Comparison of ENCODE assay signal across 10 cellular contexts in genomic region chr4:77025643-77026321, GRCh38. TPM values are rescaled to one million over a fixed set of nuclear protein-coding genes. Genes with fewer than 3 reads are reported as not detected.
DNase-seq lines count a peak whose midpoint lies in the region; ATAC-seq, FAIRE-seq and TF ChIP-seq lines count a peak whose summit lies in the region.
"Had no signal": no experiment of that assay in that cellular context is flagged by ENCODE, and none has a peak within 500 bp of the region (broad histone marks: within the 10 kb centered on the region; RNA-seq: fewer than 3 reads in every experiment).

No MANE protein-coding gene starts in this region.

- peaks cover 36% of the 10 kb centered on the region for H3K4me1 Mint-ChIP-seq in activated T-helper 1 cell treated with anti-CD3 and anti-CD28 coated beads, Interleukin-12 subunit alpha, Interleukin-12 subunit beta, Interleukin-2, Interleukin-4 antibody, amounts not matched to agents 30 ng/mL and 10 ng/mL and 1 ng/mL, durations not matched to agents 14 hours and 24 hours and 36 hours (ENCODE audit: low read depth)

- peak; percentile 31 for DNase-seq in ELR (ENCODE audit: low read depth)
- DNase-seq in activated T-helper 1 cell treated with anti-CD3 and anti-CD28 coated beads, Interleukin-12 subunit alpha, Interleukin-12 subunit beta, Interleukin-2, Interleukin-4 antibody, amounts not matched to agents 30 ng/mL and 10 ng/mL and 1 ng/mL, durations not matched to agents 14 hours and 24 hours and 36 hours (ENCODE audit: low spot score): no peak
- DNase-seq in GM12892 (ENCODE audit: insufficient read length): no peak
- no peak for DNase-seq in NCI-H1436 treated with DMSO at 0.1 percent for 48 hours (lab: John Stamatoyannopoulos, UW)
- no peak for DNase-seq in effector memory CD4-positive, alpha-beta T cell
- DNase-seq: lower lobe of right lung, small intestine had no signal

- H3K36me3 ChIP-seq in effector memory CD4-positive, alpha-beta T cell (ENCODE audit: control insufficient read depth, insufficient read depth, low read length): peaks cover 6% of the 10 kb centered on the region

- ATAC-seq in GM18909 (IDR thresholded peaks at IDR 0.05; ENCODE audit: poor library complexity, unreplicated experiment) (peak; percentile 90), HG02885 (IDR thresholded peaks at IDR 0.05; ENCODE audit: poor library complexity, unreplicated experiment) (peak; percentile 90), GM21528 (IDR thresholded peaks at IDR 0.05; ENCODE audit: low FRiP score, unreplicated experiment) (no peak)
- ATAC-seq: lower lobe of right lung had no signal

- no peak for TF ChIP-seq POLR2A in GM12892 (IDR thresholded peaks at IDR 0.05; ENCODE audit: low read depth, low read length)

- no peaks in the 10 kb centered on the region for H3K9me3 Mint-ChIP-seq in activated T-helper 1 cell treated with anti-CD3 and anti-CD28 coated beads, Interleukin-12 subunit alpha, Interleukin-12 subunit beta, Interleukin-2, Interleukin-4 antibody, amounts not matched to agents 30 ng/mL and 10 ng/mL and 1 ng/mL, durations not matched to agents 14 hours and 24 hours and 36 hours

- intact Hi-C loops in activated T-helper 1 cell treated with anti-CD3 and anti-CD28 coated beads, Interleukin-12 subunit alpha, Interleukin-12 subunit beta, Interleukin-2, Interleukin-4 antibody, amounts not matched to agents 30 ng/mL and 10 ng/mL and 1 ng/mL, durations not matched to agents 14 hours and 24 hours and 36 hours (cut with micrococcal nuclease): loop anchor here (1.0 to 5.0 kb wide), 7 partner anchors 11 to 1632 kb away; no protein-coding TSS in a partner anchor

- no peaks in the 10 kb centered on the region for H3K9me3 ChIP-seq in effector memory CD4-positive, alpha-beta T cell (ENCODE audit: control insufficient read depth, low read length)
- H3K9me3 ChIP-seq: lower lobe of right lung had no signal

- no peaks in the 10 kb centered on the region for H3K27me3 ChIP-seq in effector memory CD4-positive, alpha-beta T cell (replicated peaks; ENCODE audit: control insufficient read depth, insufficient read depth, low read length, poor library complexity, severe bottlenecking)

- peaks cover 4% of the 10 kb centered on the region for H3K27me3 Mint-ChIP-seq in activated T-helper 1 cell treated with anti-CD3 and anti-CD28 coated beads, Interleukin-12 subunit alpha, Interleukin-12 subunit beta, Interleukin-2, Interleukin-4 antibody, amounts not matched to agents 30 ng/mL and 10 ng/mL and 1 ng/mL, durations not matched to agents 14 hours and 24 hours and 36 hours (ENCODE audit: insufficient read depth)

- peaks cover 5% of the 10 kb centered on the region for H3K4me1 ChIP-seq in effector memory CD4-positive, alpha-beta T cell (ENCODE audit: control insufficient read depth, insufficient read depth, low read length, poor library complexity, severe bottlenecking)

- peaks cover 29% of the 10 kb centered on the region for H3K36me3 Mint-ChIP-seq in activated T-helper 1 cell treated with anti-CD3 and anti-CD28 coated beads, Interleukin-12 subunit alpha, Interleukin-12 subunit beta, Interleukin-2, Interleukin-4 antibody, amounts not matched to agents 30 ng/mL and 10 ng/mL and 1 ng/mL, durations not matched to agents 14 hours and 24 hours and 36 hours (ENCODE audit: low read depth)

- peak overlapping the region; percentile 13 for H3K4me3 Mint-ChIP-seq in activated T-helper 1 cell treated with anti-CD3 and anti-CD28 coated beads, Interleukin-12 subunit alpha, Interleukin-12 subunit beta, Interleukin-2, Interleukin-4 antibody, amounts not matched to agents 30 ng/mL and 10 ng/mL and 1 ng/mL, durations not matched to agents 14 hours and 24 hours and 36 hours

- H3K4me3 ChIP-seq in effector memory CD4-positive, alpha-beta T cell (ENCODE audit: insufficient read depth, low read depth, low read length, poor library complexity, severe bottlenecking): no peak overlapping the region
- H3K4me3 ChIP-seq: lower lobe of right lung had no signal

- H3K27ac Mint-ChIP-seq in activated T-helper 1 cell treated with anti-CD3 and anti-CD28 coated beads, Interleukin-12 subunit alpha, Interleukin-12 subunit beta, Interleukin-2, Interleukin-4 antibody, amounts not matched to agents 30 ng/mL and 10 ng/mL and 1 ng/mL, durations not matched to agents 14 hours and 24 hours and 36 hours: peak overlapping the region; percentile 69

- H3K27ac ChIP-seq in effector memory CD4-positive, alpha-beta T cell (ENCODE audit: insufficient read depth, low read length, poor library complexity, severe bottlenecking): no peak overlapping the region
- H3K27ac ChIP-seq: lower lobe of right lung had no signal

- no peak for FAIRE-seq in GM12892 (lab: Jason Lieb, UNC)
- FAIRE-seq: small intestine had no signal

RNA-seq across cellular contexts. Expression of gene CCNI, which starts 50.0 kb away (rescaled TPM):
- total RNA-seq in activated T-helper 1 cell treated with anti-CD3 and anti-CD28 coated beads, Interleukin-12 subunit alpha, Interleukin-12 subunit beta, Interleukin-2, Interleukin-4 antibody, amounts not matched to agents 30 ng/mL and 10 ng/mL and 1 ng/mL, durations not matched to agents 14 hours and 24 hours and 36 hours: 236 and 253 TPM in 2 replicates
- 122 TPM for polyA plus RNA-seq in GM12892 (2012; ENCODE audit: missing spikeins)
